Comparison of ENCODE assay signal across 8 cellular contexts in the genomic region with DNA sequence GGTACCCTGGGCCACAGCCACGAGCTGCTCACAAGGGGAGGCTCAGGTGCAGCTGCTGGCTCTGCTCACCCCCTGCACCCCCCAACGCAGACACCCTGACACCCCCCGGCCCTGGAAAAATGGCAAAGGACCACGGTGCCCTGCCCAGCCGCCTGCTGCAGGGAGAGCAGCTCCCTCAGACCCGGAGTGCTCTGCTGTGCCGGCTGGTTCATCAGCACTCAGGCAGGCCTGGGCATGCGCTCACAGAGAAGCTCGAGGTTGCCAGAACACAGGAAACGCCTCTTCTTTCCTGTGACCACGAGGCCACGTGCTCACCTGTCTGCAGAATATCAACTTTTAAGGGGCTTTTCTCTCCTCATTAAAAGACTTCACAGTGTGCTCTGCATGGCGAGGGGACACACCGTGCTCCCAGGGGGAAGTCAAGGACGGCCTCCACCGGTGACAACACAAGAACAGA. TPM values are rescaled to one million over a fixed set of nuclear protein-coding genes. Genes with fewer than 3 reads are reported as not detected.
A peak's percentile ranks its signal among the peaks of the same experiment; 100 is the strongest.
DNase-seq lines count a peak whose midpoint lies in the region; ATAC-seq and TF ChIP-seq lines count a peak whose summit lies in the region.

No MANE protein-coding gene starts in this region.

- CTCF ChIA-PET in CD8-positive, alpha-beta T cell (lab: Charles Lee), result interaction anchor here (2.3 kb wide), 1 partner anchor 129 kb away, joined by 20 read pairs; no protein-coding TSS in a partner anchor
- CTCF ChIA-PET in activated CD4-positive, alpha-beta memory T cell treated with anti-CD3 and anti-CD28 coated beads for 36 hours (lab: Charles Lee), result interaction anchor here (0.7 to 1.9 kb wide), 14 partner anchors 19 to 304 kb away, joined by 3 to 43 read pairs (median 4); a partner anchor contains a TSS

- 72% methylated on average over 11 of the region's 16 CpGs for WGBS in right lobe of liver (ENCODE audit: insufficient coverage, low coverage, low lambda C conversion rate, missing lambda C conversion rate)

- ATAC-seq in CD8-positive, alpha-beta T cell, result peak; percentile 99
- ATAC-seq in HG03558 (IDR thresholded peaks at IDR 0.05; ENCODE audit: extremely low read depth, unreplicated experiment), result peak; percentile 55
- peak; percentile 5 to 48 (median 25) for ATAC-seq in right lobe of liver
- no peak for ATAC-seq in HG02798 (IDR thresholded peaks at IDR 0.05; ENCODE audit: poor library complexity, unreplicated experiment)

- TF ChIP-seq POLR2A in right lobe of liver (IDR thresholded peaks at IDR 0.05), result no peak

- no peaks in the 10 kb centered on the region for H3K9me3 ChIP-seq in CD8-positive, alpha-beta T cell (ENCODE audit: low read length)
- H3K9me3 ChIP-seq in right lobe of liver, result no peaks in the 10 kb centered on the region

- peak overlapping the region; percentile 10 for H3K4me3 ChIP-seq in CD8-positive, alpha-beta T cell (ENCODE audit: low read depth, low read length)
- no peak overlapping the region for H3K4me3 ChIP-seq in right lobe of liver

- peak overlapping the region; percentile 40 for H3K27ac ChIP-seq in CD8-positive, alpha-beta T cell (ENCODE audit: low read depth, low read length)
- H3K27ac ChIP-seq in right lobe of liver, result no peak overlapping the region

- no peaks in the 10 kb centered on the region for H3K27me3 ChIP-seq in CD8-positive, alpha-beta T cell (ENCODE audit: insufficient read depth, low read length)
- no peaks in the 10 kb centered on the region for H3K27me3 ChIP-seq in right lobe of liver

- peak overlapping the region; percentile 93 for H3K27ac Mint-ChIP-seq in CD8-positive, alpha-beta T cell
- H3K27ac Mint-ChIP-seq in activated CD4-positive, alpha-beta memory T cell treated with anti-CD3 and anti-CD28 coated beads for 36 hours, result peak overlapping the region; percentile 90

- H3K36me3 ChIP-seq in CD8-positive, alpha-beta T cell (ENCODE audit: insufficient read depth, low read length), result peaks cover 13% of the 10 kb centered on the region
- H3K36me3 ChIP-seq in right lobe of liver, result peaks cover 0 to 25% (median 9%) of the 10 kb centered on the region in 4 donors

- in situ Hi-C loops in G401 (cut with HindIII; ENCODE audit: low sequenced_read_pairs), result no loop called here

- peaks cover 27% of the 10 kb centered on the region for H3K36me3 Mint-ChIP-seq in CD8-positive, alpha-beta T cell
- H3K36me3 Mint-ChIP-seq in activated CD4-positive, alpha-beta memory T cell treated with anti-CD3 and anti-CD28 coated beads for 36 hours, result peaks cover under 1% of the 10 kb centered on the region

- intact Hi-C loops in CD8-positive, alpha-beta T cell (cut with DNase I, micrococcal nuclease), result loop anchor here (1.0 to 2.0 kb wide), 4 partner anchors 18 to 129 kb away; a partner anchor contains a TSS
- intact Hi-C loops in activated CD4-positive, alpha-beta memory T cell treated with anti-CD3 and anti-CD28 coated beads for 36 hours (cut with micrococcal nuclease), result loop anchor here (5.0 kb wide), 1 partner anchor 134 kb away; a partner anchor contains a TSS
- intact Hi-C loops in right lobe of liver (cut with DNase I), result no loop called here

- H3K4me1 ChIP-seq in CD8-positive, alpha-beta T cell (ENCODE audit: insufficient read depth, low read length), result peaks cover 25% of the 10 kb centered on the region
- no peaks in the 10 kb centered on the region for H3K4me1 ChIP-seq in right lobe of liver

- H3K4me3 Mint-ChIP-seq in CD8-positive, alpha-beta T cell, result peak overlapping the region; percentile 72
- peak overlapping the region; percentile 36 for H3K4me3 Mint-ChIP-seq in activated CD4-positive, alpha-beta memory T cell treated with anti-CD3 and anti-CD28 coated beads for 36 hours

- no peaks in the 10 kb centered on the region for H3K9me3 Mint-ChIP-seq in CD8-positive, alpha-beta T cell
- H3K9me3 Mint-ChIP-seq in activated CD4-positive, alpha-beta memory T cell treated with anti-CD3 and anti-CD28 coated beads for 36 hours, result no peaks in the 10 kb centered on the region

- DNase-seq in CD8-positive, alpha-beta T cell, result peak; percentile 30 to 88 (median 63)
- peak; percentile 88 for DNase-seq in activated CD4-positive, alpha-beta memory T cell treated with anti-CD3 and anti-CD28 coated beads for 36 hours
- DNase-seq in right lobe of liver (peak in 2 of 3 donors; percentile 25 to 50), G401 (ENCODE audit: low spot score) (no peak), foreskin melanocyte (no peak), inferior parietal cortex (ENCODE audit: extremely low spot score) (no peak)

- no peaks in the 10 kb centered on the region for H3K27me3 Mint-ChIP-seq in CD8-positive, alpha-beta T cell (ENCODE audit: low read depth)
- H3K27me3 Mint-ChIP-seq in activated CD4-positive, alpha-beta memory T cell treated with anti-CD3 and anti-CD28 coated beads for 36 hours, result no peaks in the 10 kb centered on the region

- TF ChIP-seq CTCF in CD8-positive, alpha-beta T cell (IDR thresholded peaks at IDR 0.05), result no peak
- no peak for TF ChIP-seq CTCF in right lobe of liver (IDR thresholded peaks at IDR 0.05)

- H3K4me1 Mint-ChIP-seq in CD8-positive, alpha-beta T cell (ENCODE audit: low read depth), result peaks cover 15% of the 10 kb centered on the region
- H3K4me1 Mint-ChIP-seq in activated CD4-positive, alpha-beta memory T cell treated with anti-CD3 and anti-CD28 coated beads for 36 hours (ENCODE audit: low read depth), result peaks cover 16% of the 10 kb centered on the region

- POLR2A ChIA-PET in CD8-positive, alpha-beta T cell (lab: Charles Lee), result interaction anchor here (0.7 to 1.7 kb wide), 5 partner anchors 19 to 128 kb away, joined by 3 to 8 read pairs (median 3); a partner anchor contains a TSS
- POLR2A ChIA-PET in activated CD4-positive, alpha-beta memory T cell treated with anti-CD3 and anti-CD28 coated beads for 36 hours (lab: Charles Lee), result interaction anchor here (0.7 to 1.6 kb wide), 3 partner anchors 11 to 128 kb away, joined by 3 to 6 read pairs (median 3); no protein-coding TSS in a partner anchor

RNA-seq across cellular contexts. Expression of a gene that starts 4.3 kb away (rescaled TPM):
- total RNA-seq in CD8-positive, alpha-beta T cell, result 1 to 10 TPM; 3.2 to 5.1 TPM
- total RNA-seq in activated CD4-positive, alpha-beta memory T cell treated with anti-CD3 and anti-CD28 coated beads for 36 hours, result 1 to 10 TPM; 3.8 to 4.2 TPM
- 1 to 10 TPM in 4 of 6 experiments, under 1 TPM in 1, not detected in 1; 0.40 to 4.0 (median 1.1) TPM for total RNA-seq in right lobe of liver
- total RNA-seq in G401 (2014; rRNA removed; shearing (Covaris generic)), result 5.1 and 13.3 TPM in 2 replicates

RNA-seq across cellular contexts. Expression of a gene that starts 18.8 kb away (rescaled TPM):
- total RNA-seq in CD8-positive, alpha-beta T cell, result 1 to 10 TPM; 5.5 to 5.6 TPM
- 10 to 100 TPM; 14.6 to 15.5 TPM for total RNA-seq in activated CD4-positive, alpha-beta memory T cell treated with anti-CD3 and anti-CD28 coated beads for 36 hours
- total RNA-seq in right lobe of liver, result 10 to 100 TPM in 2 of 6 experiments, 1 to 10 TPM in 4; 6.3 to 14.3 (median 7.8) TPM
- 38.4 and 44.3 TPM in 2 replicates for total RNA-seq in G401 (2014; rRNA removed; shearing (Covaris generic))

RNA-seq across cellular contexts. Expression of a gene that starts 19.1 kb away (rescaled TPM):
- 10 to 100 TPM; 66.6 to 70.3 TPM for total RNA-seq in CD8-positive, alpha-beta T cell
- 100 to 1,000 TPM; 302 to 305 TPM for total RNA-seq in activated CD4-positive, alpha-beta memory T cell treated with anti-CD3 and anti-CD28 coated beads for 36 hours
- total RNA-seq in right lobe of liver, result 100 to 1,000 TPM; 112 to 148 (median 142) TPM
- total RNA-seq in G401 (2014; rRNA removed; shearing (Covaris generic)), result 92.4 and 99.1 TPM in 2 replicates

RNA-seq across cellular contexts. Expression of a gene that starts 22.8 kb away (rescaled TPM):
- total RNA-seq in CD8-positive, alpha-beta T cell, result 10 to 100 TPM; 46.4 to 50.7 TPM
- total RNA-seq in activated CD4-positive, alpha-beta memory T cell treated with anti-CD3 and anti-CD28 coated beads for 36 hours, result 10 to 100 TPM; 58.7 to 61.6 TPM
- total RNA-seq in right lobe of liver, result 10 to 100 TPM; 25.5 to 30.6 (median 26.9) TPM
- total RNA-seq in G401 (2014; rRNA removed; shearing (Covaris generic)), result 88.4 and 102 TPM in 2 replicates

RNA-seq across cellular contexts. Expression of a gene that starts 29.4 kb away (rescaled TPM):
- total RNA-seq in CD8-positive, alpha-beta T cell, result 10 to 100 TPM; 11.4 to 13.9 TPM
- 1 to 10 TPM; 4.9 to 7.2 TPM for total RNA-seq in activated CD4-positive, alpha-beta memory T cell treated with anti-CD3 and anti-CD28 coated beads for 36 hours
- total RNA-seq in right lobe of liver, result 1 to 10 TPM; 1.7 to 6.2 (median 3.4) TPM
- 0.71 and 1.2 TPM in 2 replicates for total RNA-seq in G401 (2014; rRNA removed; shearing (Covaris generic))

Comparison
In these comparisons a context has a peak if more than half of its experiments do, and no peak if none do; other contexts are left out.
1. DNase-seq: peak in CD8-positive, alpha-beta T cell (7 of 7), activated CD4-positive, alpha-beta memory T cell treated with anti-CD3 and anti-CD28 coated beads for 36 hours (single experiment) and right lobe of liver (2 of 3); none in G401 (single experiment), foreskin melanocyte (single experiment) and inferior parietal cortex (single experiment).
2. intact Hi-C loops: an anchor here in CD8-positive, alpha-beta T cell (1.0 to 2.0 kb wide) and activated CD4-positive, alpha-beta memory T cell treated with anti-CD3 and anti-CD28 coated beads for 36 hours (5.0 kb wide); none called in right lobe of liver.